14 cellular contexts compared by ENCODE assay signal in the genomic region with DNA sequence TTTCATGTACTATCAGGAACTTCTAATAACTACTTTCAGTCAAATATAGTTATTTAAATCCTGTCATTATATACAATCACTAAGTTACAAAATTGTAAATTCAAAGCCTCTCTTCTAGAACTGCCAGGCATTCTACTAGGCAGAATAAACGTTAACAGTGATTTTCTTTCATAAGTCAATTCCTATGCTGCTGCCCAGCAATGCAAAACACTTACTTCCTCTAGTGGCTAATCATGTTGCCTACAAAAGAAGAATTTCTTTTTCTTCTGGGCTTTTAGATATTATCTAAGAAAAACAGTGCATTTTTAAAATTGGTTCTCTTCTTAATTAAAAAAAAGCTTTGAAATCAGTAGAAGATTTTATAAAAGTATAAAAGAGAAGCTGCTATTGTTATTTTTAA.
DNase-seq lines count a peak whose midpoint lies in the region; ATAC-seq and TF ChIP-seq lines count a peak whose summit lies in the region.
"Had no signal": no experiment of that assay in that cellular context is flagged by ENCODE, and none has a peak within 500 bp of the region (broad histone marks: within the 10 kb centered on the region; RNA-seq: fewer than 3 reads in every experiment).

No MANE protein-coding gene starts in this region.

- H3K27ac Mint-ChIP-seq in activated naive CD8-positive, alpha-beta T cell treated with anti-CD3 and anti-CD28 coated beads, Interleukin-2, amount 50 U/mL, for 24 hours: no peak overlapping the region

- in situ Hi-C loops in SK-MEL-5 (cut with HindIII; ENCODE audit: low pct_unique_long_range_greater_than_20kb, low sequenced_read_pairs): no loop called here

- no peak for ATAC-seq in activated naive CD8-positive, alpha-beta T cell treated with anti-CD3 and anti-CD28 coated beads, Interleukin-2, amount 50 U/mL, for 24 hours
- ATAC-seq in GM21528 (IDR thresholded peaks at IDR 0.05; ENCODE audit: low FRiP score, unreplicated experiment): no peak
- ATAC-seq: left lobe of liver had no signal

- H3F3A ChIP-seq in neural cell (ENCODE audit: insufficient read depth, low read length, poor library complexity, severe bottlenecking): no peaks in the 10 kb centered on the region

- H3K9ac ChIP-seq in neural cell (ENCODE audit: low read length): no peak overlapping the region
- H3K9ac ChIP-seq: KMS-11 had no signal

- POLR2A ChIA-PET in BJ (lab: Charles Lee): interaction anchor here (0.5 kb wide), 1 partner anchor 1825 kb away, joined by 3 read pairs; no protein-coding TSS in a partner anchor

- H3K36me3 ChIP-seq in BJ (ENCODE audit: control insufficient read depth, insufficient read depth, low read length): no peaks in the 10 kb centered on the region
- H3K36me3 ChIP-seq in neural cell (ENCODE audit: insufficient read depth, low read length): no peaks in the 10 kb centered on the region
- H3K36me3 ChIP-seq: thoracic aorta had no signal

- no peak overlapping the region for H2AFZ ChIP-seq in neural cell (ENCODE audit: low read depth, low read length)

- no peaks in the 10 kb centered on the region for H3K27me3 ChIP-seq in BJ (ENCODE audit: control insufficient read depth, insufficient read depth, low read length)
- H3K27me3 ChIP-seq in neural cell (ENCODE audit: insufficient read depth, low read depth, low read length): no peaks in the 10 kb centered on the region

- CTCF ChIA-PET in BJ (lab: Yijun Ruan, JAX): interaction anchor here (0.5 to 1.0 kb wide), 3 partner anchors 116 to 281 kb away, joined by 3 to 4 read pairs (median 3); no protein-coding TSS in a partner anchor

- H3K9me3 Mint-ChIP-seq in activated naive CD8-positive, alpha-beta T cell treated with anti-CD3 and anti-CD28 coated beads, Interleukin-2, amount 50 U/mL, for 24 hours: no peaks in the 10 kb centered on the region

- H4K20me1 ChIP-seq in neural cell (ENCODE audit: insufficient read depth): no peaks in the 10 kb centered on the region

- no peaks in the 10 kb centered on the region for H3K27me3 Mint-ChIP-seq in activated naive CD8-positive, alpha-beta T cell treated with anti-CD3 and anti-CD28 coated beads, Interleukin-2, amount 50 U/mL, for 24 hours

- no peak for TF ChIP-seq EP300 in neural cell (conservative IDR thresholded peaks at IDR 0.05; ENCODE audit: poor library complexity, severe bottlenecking)

- H3K36me3 Mint-ChIP-seq in activated naive CD8-positive, alpha-beta T cell treated with anti-CD3 and anti-CD28 coated beads, Interleukin-2, amount 50 U/mL, for 24 hours (ENCODE audit: low read depth): no peaks in the 10 kb centered on the region

- no peaks in the 10 kb centered on the region for H3K9me2 ChIP-seq in neural cell (ENCODE audit: insufficient read depth, low read length)

- no peak overlapping the region for H3K4me2 ChIP-seq in neural cell (ENCODE audit: low read length)
- H3K4me2 ChIP-seq: KMS-11 had no signal

- H3K79me2 ChIP-seq in neural cell (replicated peaks; ENCODE audit: insufficient read depth, low read length): no peaks in the 10 kb centered on the region

- TF ChIP-seq CTCF in BJ (IDR thresholded peaks at IDR 0.05; ENCODE audit: insufficient read depth, low read depth, low read length): peak; percentile 65
- TF ChIP-seq CTCF in fibroblast of mammary gland (conservative IDR thresholded peaks at IDR 0.05; ENCODE audit: control insufficient read depth, insufficient read depth, low read depth, low read length): peak; percentile 84
- TF ChIP-seq CTCF in neural cell (IDR thresholded peaks at IDR 0.05; ENCODE audit: poor library complexity, severe bottlenecking): peak; percentile 54

- H3K9me3 ChIP-seq in neural cell (ENCODE audit: low read length): no peaks in the 10 kb centered on the region
- H3K9me3 ChIP-seq: thoracic aorta had no signal

- H3K4me3 Mint-ChIP-seq in activated naive CD8-positive, alpha-beta T cell treated with anti-CD3 and anti-CD28 coated beads, Interleukin-2, amount 50 U/mL, for 24 hours: no peak overlapping the region

- no peak overlapping the region for H3K4me3 ChIP-seq in BJ (ENCODE audit: low read depth, low read length)
- no peak overlapping the region for H3K4me3 ChIP-seq in fibroblast of mammary gland (ENCODE audit: control insufficient read depth, low read depth, low read length)
- H3K4me3 ChIP-seq in neural cell (ENCODE audit: low read length): no peak overlapping the region
- H3K4me3 ChIP-seq: thoracic aorta had no signal

- no peak overlapping the region for H3K27ac ChIP-seq in neural cell (ENCODE audit: low read length)
- H3K27ac ChIP-seq: KMS-11, thoracic aorta had no signal

- no peak for DNase-seq in BJ (ENCODE audit: low read depth)
- peak; percentile 43 for DNase-seq in SK-MEL-5 (ENCODE audit: low read depth, low spot score)
- peak; percentile 68 for DNase-seq in fibroblast of mammary gland (ENCODE audit: low read depth)
- no peak for DNase-seq in NCI-H146 treated with DMSO at 0.1 percent for 48 hours (lab: John Stamatoyannopoulos, UW; ENCODE audit: unreplicated experiment)
- DNase-seq in activated naive CD8-positive, alpha-beta T cell treated with anti-CD3 and anti-CD28 coated beads, Interleukin-2, amount 50 U/mL, for 24 hours: no peak
- no peak for DNase-seq in retina
- DNase-seq: activated CD8-positive, alpha-beta memory T cell treated with anti-CD3 and anti-CD28 coated beads for 24 hours; central memory CD4-positive, alpha-beta T cell; DMS153 had no signal

- peak; percentile 62 for TF ChIP-seq RAD21 in neural cell (conservative IDR thresholded peaks at IDR 0.05)

- H3K4me1 Mint-ChIP-seq in activated naive CD8-positive, alpha-beta T cell treated with anti-CD3 and anti-CD28 coated beads, Interleukin-2, amount 50 U/mL, for 24 hours: no peaks in the 10 kb centered on the region

TF ChIP-seq in neural cell, 6 proteins besides CTCF, POLR2A, EP300 and RAD21:
- TF ChIP-seq SMC3 (conservative IDR thresholded peaks at IDR 0.05; ENCODE audit: poor library complexity) (peak; percentile 49), TAF1 (IDR thresholded peaks at IDR 0.05; ENCODE audit: low read depth) (no peak)

Comparison
In these comparisons a context has a peak if more than half of its experiments do, and no peak if none do; other contexts are left out.
1. DNase-seq: peak in SK-MEL-5 (single experiment) and fibroblast of mammary gland (single experiment); none in BJ (single experiment), NCI-H146 treated with DMSO at 0.1 percent for 48 hours (single experiment), activated naive CD8-positive, alpha-beta T cell treated with anti-CD3 and anti-CD28 coated beads, Interleukin-2, amount 50 U/mL, for 24 hours (single experiment) and retina (single experiment).
2. Peak in every context shown above with its lines, with median percentiles within 50 percentile points of each other: CTCF ChIP-seq.